ENCODE assay signal across 14 cellular contexts in genomic region chr21:36479415-36480402, GRCh38. TPM values are rescaled to one million over a fixed set of nuclear protein-coding genes. Genes with fewer than 3 reads are reported as not detected.
DNase-seq lines count a peak whose midpoint lies in the region; ATAC-seq and TF ChIP-seq lines count a peak whose summit lies in the region.
"Had no signal": no experiment of that assay in that cellular context is flagged by ENCODE, and none has a peak within 500 bp of the region (broad histone marks: within the 10 kb centered on the region; RNA-seq: fewer than 3 reads in every experiment).

CLDN14 (minus strand) TSS chr21:36480122; CDS start chr21:36461695, 18,427 bp downstream.

- H3F3A ChIP-seq in GM23338 (replicated peaks; ENCODE audit: low read depth) = no peaks in the 10 kb centered on the region

- H3K4me3 ChIP-seq in GM23338 = no peak within 1 kb of the TSS
- H3K4me3 ChIP-seq in sigmoid colon = no peak within 1 kb of the TSS

- H3K4me1 Mint-ChIP-seq in GM23338 (no peaks in the 10 kb centered on the region; the same call in 2 of the 3 replicates), chondrocyte (ENCODE audit: low read depth) (peaks cover 37% of the 10 kb centered on the region)
- H3K4me1 Mint-ChIP-seq: activated naive CD8-positive, alpha-beta T cell treated with anti-CD3 and anti-CD28 coated beads for 36 hours; T-helper 17 cell had no signal

- no peaks in the 10 kb centered on the region for H3K4me1 ChIP-seq in GM23338 (ENCODE audit: insufficient read depth)
- no peaks in the 10 kb centered on the region for H3K4me1 ChIP-seq in sigmoid colon
- H3K4me1 ChIP-seq: BE2C had no signal

- TF ChIP-seq EP300 in sigmoid colon (IDR thresholded peaks at IDR 0.05) = no peak

- no peaks in the 10 kb centered on the region for H3K79me2 ChIP-seq in GM23338 (replicated peaks; ENCODE audit: insufficient read depth)

- H3K4me2 ChIP-seq in GM23338 = no peak within 1 kb of the TSS

- H3K36me3 Mint-ChIP-seq in GM23338 (ENCODE audit: low read depth) = no peaks in the 10 kb centered on the region
- H3K36me3 Mint-ChIP-seq in chondrocyte (ENCODE audit: low read depth) = no peaks in the 10 kb centered on the region
- H3K36me3 Mint-ChIP-seq: activated naive CD8-positive, alpha-beta T cell treated with anti-CD3 and anti-CD28 coated beads for 36 hours had no signal

- H3K36me3 ChIP-seq in GM23338 (ENCODE audit: insufficient read depth) (no peaks in the 10 kb centered on the region), sigmoid colon (no peaks in the 10 kb centered on the region)
- H3K36me3 ChIP-seq: BE2C had no signal

- DNase-seq in GM23338 (ENCODE audit: low spot score) = no peak
- DNase-seq in chondrocyte (ENCODE audit: low spot score) = no peak
- peak; percentile 49 for DNase-seq in mucosa of gallbladder (ENCODE audit: low spot score)
- no peak for DNase-seq in sigmoid colon
- DNase-seq in T-helper 1 cell = no peak
- no peak for DNase-seq in SKM-1 (lab: John Stamatoyannopoulos, UW; ENCODE audit: unreplicated experiment)
- DNase-seq: activated CD8-positive, alpha-beta memory T cell treated with anti-CD3 and anti-CD28 coated beads for 24 hours; activated naive CD8-positive, alpha-beta T cell treated with anti-CD3 and anti-CD28 coated beads for 36 hours; BE2C; NCI-H2081 treated with DMSO at 0.1 percent for 48 hours; T-helper 17 cell had no signal

- no peaks in the 10 kb centered on the region for H3K9me2 ChIP-seq in GM23338 (ENCODE audit: insufficient read depth)

- 78 to 85% methylated on average over 25 of the region's 25 CpGs for WGBS in sigmoid colon, 2 donors

- H3K9me3 Mint-ChIP-seq in GM23338 (no peaks in the 10 kb centered on the region), chondrocyte (ENCODE audit: low read depth) (no peaks in the 10 kb centered on the region)
- H3K9me3 Mint-ChIP-seq: activated naive CD8-positive, alpha-beta T cell treated with anti-CD3 and anti-CD28 coated beads for 36 hours had no signal

- H3K27me3 ChIP-seq in GM23338 (ENCODE audit: insufficient read depth) (no peaks in the 10 kb centered on the region), sigmoid colon (no peaks in the 10 kb centered on the region)

- H3K27ac Mint-ChIP-seq in GM23338 (peak within 1 kb of the TSS; percentile 29; the same call in 1 of the 2 replicates), chondrocyte (ENCODE audit: unreplicated experiment) (peak within 1 kb of the TSS; percentile 88)
- H3K27ac Mint-ChIP-seq: activated naive CD8-positive, alpha-beta T cell treated with anti-CD3 and anti-CD28 coated beads for 36 hours; T-helper 17 cell had no signal

- TF ChIP-seq CTCF in 22Rv1 (IDR thresholded peaks at IDR 0.05) = no peak
- no peak for TF ChIP-seq CTCF in GM23338 (conservative IDR thresholded peaks at IDR 0.05; ENCODE audit: low read depth in 2 of 2)
- TF ChIP-seq CTCF in chondrocyte (IDR thresholded peaks at IDR 0.05) = no peak
- TF ChIP-seq CTCF in sigmoid colon (IDR thresholded peaks at IDR 0.05) = no peak

- peak within 1 kb of the TSS; percentile 93; the same call in 1 of the 2 replicates for H2AFZ ChIP-seq in GM23338

- H3K9me3 ChIP-seq in sigmoid colon = no peaks in the 10 kb centered on the region
- H3K9me3 ChIP-seq: BE2C had no signal

- H3K27me3 Mint-ChIP-seq in GM23338 (ENCODE audit: insufficient read depth, low read depth, poor library complexity) (peaks cover 3% of the 10 kb centered on the region), chondrocyte (ENCODE audit: low read depth) (no peaks in the 10 kb centered on the region)
- H3K27me3 Mint-ChIP-seq: activated naive CD8-positive, alpha-beta T cell treated with anti-CD3 and anti-CD28 coated beads for 36 hours had no signal

- no peaks in the 10 kb centered on the region for H4K20me1 ChIP-seq in GM23338 (replicated peaks; ENCODE audit: insufficient read depth)

- no peak for TF ChIP-seq POLR2A in sigmoid colon (IDR thresholded peaks at IDR 0.05)

- peak within 1 kb of the TSS; percentile 44 for H3K27ac ChIP-seq in 22Rv1
- no peak within 1 kb of the TSS for H3K27ac ChIP-seq in GM23338 (ENCODE audit: low read depth)
- no peak within 1 kb of the TSS for H3K27ac ChIP-seq in sigmoid colon

- H3K4me3 Mint-ChIP-seq in GM23338 (no peak within 1 kb of the TSS), chondrocyte (ENCODE audit: unreplicated experiment) (no peak within 1 kb of the TSS)
- H3K4me3 Mint-ChIP-seq: activated naive CD8-positive, alpha-beta T cell treated with anti-CD3 and anti-CD28 coated beads for 36 hours; neural crest cell; T-helper 17 cell had no signal

- intact Hi-C loops in sigmoid colon (cut with DNase I) = no loop called here

- ATAC-seq in GM23338 (no peak), GM21381 (IDR thresholded peaks at IDR 0.05; ENCODE audit: unreplicated experiment) (no peak)
- ATAC-seq: T-helper 17 cell had no signal

TF ChIP-seq in GM23338, 12 proteins besides CTCF, POLR2A, EP300 and RAD21 (continues in another document):
- no peak for TF ChIP-seq ZNF462 (CRISPR knock-in tag; IDR thresholded peaks at IDR 0.05)

RNA-seq across cellular contexts. Expression of gene CLDN14, which starts in this region (rescaled TPM):
- not detected in 2 replicates for total RNA-seq in GM23338 (2014; rRNA removed; shearing (Covaris generic))
- not detected in 2 replicates for polyA plus RNA-seq in GM23338 (2016; fragmentation: Nextera tagmentation; extraction: Ambion mirVana)
- not detected in 3 replicates for total RNA-seq in chondrocyte
- total RNA-seq in mucosa of gallbladder = 1.1 TPM
- not detected for total RNA-seq in sigmoid colon
- 1 to 10 TPM in 1 of 3 donors, not detected in 2; 1.3 TPM for polyA plus RNA-seq in sigmoid colon
- total RNA-seq: activated naive CD8-positive, alpha-beta T cell treated with anti-CD3 and anti-CD28 coated beads for 36 hours; neural crest cell; T-helper 17 cell had no signal
